ENCODE assay signal across 8 cellular contexts in the genomic region with DNA sequence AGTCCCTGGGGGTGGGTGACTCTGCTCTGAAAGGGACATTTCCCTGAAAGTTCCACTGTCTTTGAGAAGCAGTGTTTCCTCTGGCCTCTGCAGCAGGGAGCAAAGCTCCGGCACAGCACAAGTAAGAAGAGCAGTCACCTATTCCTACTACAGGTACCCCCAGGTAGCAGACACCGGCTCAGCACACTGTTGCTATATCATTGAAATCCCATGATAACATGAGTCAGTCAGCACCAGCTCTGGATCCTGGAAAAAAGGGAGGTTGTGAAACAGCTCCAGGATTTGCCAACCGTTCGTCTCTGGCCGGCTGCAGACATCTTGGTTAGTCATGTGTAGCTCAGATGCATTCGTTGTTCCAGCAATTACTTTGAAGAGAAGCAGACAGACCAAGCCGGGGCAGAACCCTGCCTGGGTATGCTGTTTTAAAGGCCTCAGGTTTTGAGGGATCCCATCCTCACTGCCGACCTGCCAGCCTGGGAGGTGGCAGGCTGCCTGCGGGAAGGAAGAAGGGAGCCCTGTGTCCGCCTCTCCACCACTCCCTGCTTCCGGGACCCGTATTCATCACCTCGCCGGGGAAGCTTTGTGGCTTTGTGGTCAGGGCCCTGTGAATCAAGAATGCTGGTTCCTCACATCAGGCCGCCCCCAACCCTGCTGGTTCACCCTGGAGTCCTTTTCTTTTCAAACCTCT.
DNase-seq lines count a peak whose midpoint lies in the region; ATAC-seq and TF ChIP-seq lines count a peak whose summit lies in the region.

No MANE protein-coding gene starts in this region.

- no peak overlapping the region for H3K4me3 Mint-ChIP-seq in progenitor cell of endocrine pancreas (ENCODE audit: low read depth)

- peak; percentile 22 for ATAC-seq in HG03520 (IDR thresholded peaks at IDR 0.05; ENCODE audit: unreplicated experiment)
- ATAC-seq in gastrocnemius medialis, result peak; percentile 80 to 90
- no peak for ATAC-seq in HG02763 (IDR thresholded peaks at IDR 0.05; ENCODE audit: unreplicated experiment)

- H3K36me3 Mint-ChIP-seq in progenitor cell of endocrine pancreas (ENCODE audit: insufficient read depth), result peaks cover 14% of the 10 kb centered on the region

- peaks cover 8% of the 10 kb centered on the region for H3K4me1 Mint-ChIP-seq in progenitor cell of endocrine pancreas (ENCODE audit: low read depth)

- peaks cover 22% of the 10 kb centered on the region for H3K9me3 Mint-ChIP-seq in progenitor cell of endocrine pancreas (ENCODE audit: low read depth)

- peak; percentile 85 for DNase-seq in ACHN
- DNase-seq in activated CD4-positive, alpha-beta T cell treated with anti-CD3 and anti-CD28 coated beads for 48 hours, result peak; percentile 82
- no peak for DNase-seq in coronary artery (ENCODE audit: low spot score)
- DNase-seq in gastrocnemius medialis, result peak in 1 of 2 donors; percentile 81
- DNase-seq in AML-193 (lab: John Stamatoyannopoulos, UW), result no peak
- DNase-seq in progenitor cell of endocrine pancreas (ENCODE audit: low spot score, unreplicated experiment), result no peak

- peaks cover 8 to 31% of the 10 kb centered on the region in 2 donors for H3K4me1 ChIP-seq in gastrocnemius medialis

- intact Hi-C loops in gastrocnemius medialis (cut with DNase I; ENCODE audit: low total_unique reads), result no loop called here

- peak overlapping the region; percentile 46 to 82 for H3K27ac ChIP-seq in coronary artery
- peak overlapping the region; percentile 44 to 81 (median 74) for H3K27ac ChIP-seq in gastrocnemius medialis

- H3K9me3 ChIP-seq in gastrocnemius medialis, result no peaks in the 10 kb centered on the region

- TF ChIP-seq CTCF in coronary artery (IDR thresholded peaks at IDR 0.05) (no peak), gastrocnemius medialis (IDR thresholded peaks at IDR 0.05 in 4 of 5, conservative IDR thresholded peaks at IDR 0.05 in 1 of 5) (no peak), progenitor cell of endocrine pancreas (IDR thresholded peaks at IDR 0.05; ENCODE audit: unreplicated experiment) (no peak)

- in situ Hi-C loops in ACHN (cut with HindIII; ENCODE audit: low pct_ligation_motif_present, low pct_unique_long_range_greater_than_20kb, low sequenced_read_pairs), result no loop called here
- in situ Hi-C loops in gastrocnemius medialis (cut with MboI; ENCODE audit: low sequenced_read_pairs in 4 of 4), result loop anchor here in 1 of 4 donors (10.0 kb wide), 1 partner anchor 67 kb away; no protein-coding TSS in a partner anchor

- peaks cover 11% of the 10 kb centered on the region for H3K27me3 Mint-ChIP-seq in progenitor cell of endocrine pancreas

- no peak for TF ChIP-seq POLR2A in gastrocnemius medialis (IDR thresholded peaks at IDR 0.05)

- H3K36me3 ChIP-seq in gastrocnemius medialis, result no peaks in the 10 kb centered on the region

- H3K4me3 ChIP-seq in coronary artery (peak overlapping the region; percentile 2), gastrocnemius medialis (no peak overlapping the region)

- H3K27ac Mint-ChIP-seq in progenitor cell of endocrine pancreas, result no peak overlapping the region

- no peaks in the 10 kb centered on the region for H3K27me3 ChIP-seq in gastrocnemius medialis

Comparison
In these comparisons a context has a peak if more than half of its experiments do, and no peak if none do; other contexts are left out.
1. DNase-seq: peak in ACHN (single experiment) and activated CD4-positive, alpha-beta T cell treated with anti-CD3 and anti-CD28 coated beads for 48 hours (single experiment); none in coronary artery (single experiment), AML-193 (0 of 2) and progenitor cell of endocrine pancreas (single experiment).